Comparison of ENCODE assay signal across 10 cellular contexts in the genomic region with DNA sequence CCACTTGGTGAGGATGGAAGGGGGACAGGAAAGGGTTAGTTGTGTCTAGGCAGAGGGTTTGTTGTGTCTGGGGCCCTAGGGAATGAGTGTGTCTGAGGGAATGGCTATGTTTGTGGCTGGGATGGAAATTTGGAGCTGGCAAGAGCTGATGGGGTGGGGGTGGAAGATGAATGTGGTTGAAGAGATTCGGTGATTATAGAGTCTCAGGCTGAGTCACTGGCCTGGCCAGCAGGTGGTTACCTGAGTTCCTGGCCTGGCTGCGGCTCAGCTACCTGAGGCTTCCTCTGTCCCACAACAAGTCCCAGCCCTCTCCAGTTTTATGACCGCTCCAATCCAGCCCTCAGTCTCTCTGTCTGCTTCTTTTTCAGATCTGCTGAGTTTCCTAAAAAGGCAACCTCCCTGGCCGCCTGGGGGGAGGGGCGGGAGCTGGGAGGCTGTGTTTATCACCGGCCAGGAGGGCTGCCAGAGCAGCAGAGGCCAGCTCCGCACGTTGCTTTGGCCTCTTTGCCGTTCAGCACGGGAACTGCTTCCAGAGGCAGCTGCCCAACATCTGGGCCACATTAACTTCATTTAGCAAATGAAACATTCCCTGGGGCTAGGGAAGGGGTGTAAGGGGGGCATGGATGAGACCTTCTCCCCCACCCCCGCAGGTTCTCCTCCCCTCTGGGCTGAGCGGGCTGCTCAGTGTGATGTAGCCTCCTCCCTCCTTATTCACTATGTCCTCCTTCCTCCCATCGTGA. TPM values are rescaled to one million over a fixed set of nuclear protein-coding genes. Genes with fewer than 3 reads are reported as not detected.
DNase-seq lines count a peak whose midpoint lies in the region; ATAC-seq and TF ChIP-seq lines count a peak whose summit lies in the region.
"Had no signal": no experiment of that assay in that cellular context is flagged by ENCODE, and none has a peak within 500 bp of the region (broad histone marks: within the 10 kb centered on the region; RNA-seq: fewer than 3 reads in every experiment).

No MANE protein-coding gene starts in this region.

- no peaks in the 10 kb centered on the region for H3K9me3 ChIP-seq in thoracic aorta

- peak overlapping the region in 2 of 3 donors; percentile 25 to 45 for H3K27ac Mint-ChIP-seq in IgD-negative memory B cell
- H3K27ac Mint-ChIP-seq in chondrocyte (ENCODE audit: unreplicated experiment): peak overlapping the region; percentile 87
- H3K27ac Mint-ChIP-seq in activated naive CD8-positive, alpha-beta T cell treated with anti-CD3 and anti-CD28 coated beads for 36 hours: no peak overlapping the region
- H3K27ac Mint-ChIP-seq in immature natural killer cell: peak overlapping the region in 1 of 6 donors; percentile 30

- H3K9me3 Mint-ChIP-seq in IgD-negative memory B cell (peaks cover 0 to 4% (median 0%) of the 10 kb centered on the region in 3 donors), chondrocyte (ENCODE audit: low read depth) (no peaks in the 10 kb centered on the region), immature natural killer cell (no peaks in the 10 kb centered on the region)
- H3K9me3 Mint-ChIP-seq in activated naive CD8-positive, alpha-beta T cell treated with anti-CD3 and anti-CD28 coated beads for 36 hours: no peaks in the 10 kb centered on the region
- H3K9me3 Mint-ChIP-seq: activated B cell treated with CpG ODN at 0.5 μM for 24 hours had no signal

- H3K27ac ChIP-seq in thoracic aorta: peak overlapping the region; percentile 96 to 97

- ATAC-seq in left lobe of liver (peak; percentile 90), thoracic aorta (ENCODE audit: insufficient number of reproducible peaks, low FRiP score, low read depth) (peak; percentile 18), GM19023 (IDR thresholded peaks at IDR 0.05; ENCODE audit: unreplicated experiment) (no peak), HG03439 (IDR thresholded peaks at IDR 0.05; ENCODE audit: unreplicated experiment) (no peak)

- DNase-seq in chondrocyte (ENCODE audit: low spot score) (no peak), left lobe of liver (ENCODE audit: low spot score) (peak; percentile 87), thoracic aorta (ENCODE audit: low spot score) (peak; percentile 62), immature natural killer cell (no peak)
- no peak for DNase-seq in activated naive CD8-positive, alpha-beta T cell treated with anti-CD3 and anti-CD28 coated beads for 36 hours
- DNase-seq: activated B cell treated with CpG ODN at 0.5 μM for 24 hours had no signal

- TF ChIP-seq CTCF in chondrocyte (IDR thresholded peaks at IDR 0.05): no peak
- no peak for TF ChIP-seq CTCF in thoracic aorta (IDR thresholded peaks at IDR 0.05)

- H3K27me3 ChIP-seq in thoracic aorta (replicated peaks; ENCODE audit: insufficient read depth): no peaks in the 10 kb centered on the region

- H3K36me3 Mint-ChIP-seq in IgD-negative memory B cell (peaks cover 2% of the 10 kb centered on the region), chondrocyte (ENCODE audit: low read depth) (no peaks in the 10 kb centered on the region), immature natural killer cell (no peaks in the 10 kb centered on the region)
- H3K36me3 Mint-ChIP-seq in activated naive CD8-positive, alpha-beta T cell treated with anti-CD3 and anti-CD28 coated beads for 36 hours: no peaks in the 10 kb centered on the region

- H3K4me3 Mint-ChIP-seq in IgD-negative memory B cell (peak overlapping the region in 1 of 4 donors; percentile 70), chondrocyte (ENCODE audit: unreplicated experiment) (peak overlapping the region; percentile 31), immature natural killer cell (no peak overlapping the region)
- H3K4me3 Mint-ChIP-seq in activated naive CD8-positive, alpha-beta T cell treated with anti-CD3 and anti-CD28 coated beads for 36 hours: no peak overlapping the region
- H3K4me3 Mint-ChIP-seq: activated B cell treated with CpG ODN at 0.5 μM for 24 hours had no signal

- no peaks in the 10 kb centered on the region for H3K36me3 ChIP-seq in thoracic aorta

- H3K4me1 ChIP-seq in thoracic aorta (ENCODE audit: control insufficient read depth in 1 of 2, low read depth in 2 of 2): peaks cover 57 to 78% of the 10 kb centered on the region in 2 donors

- H3K27me3 Mint-ChIP-seq in IgD-negative memory B cell: no peaks in the 10 kb centered on the region
- H3K27me3 Mint-ChIP-seq in chondrocyte (ENCODE audit: low read depth): no peaks in the 10 kb centered on the region
- H3K27me3 Mint-ChIP-seq in activated naive CD8-positive, alpha-beta T cell treated with anti-CD3 and anti-CD28 coated beads for 36 hours: peaks cover 3% of the 10 kb centered on the region
- H3K27me3 Mint-ChIP-seq in immature natural killer cell (ENCODE audit: low read depth in 3 of 3): peaks cover 0 to 3% (median 2%) of the 10 kb centered on the region in 3 donors
- H3K27me3 Mint-ChIP-seq: activated B cell treated with CpG ODN at 0.5 μM for 24 hours had no signal

- peak overlapping the region; percentile 27 for H3K4me3 ChIP-seq in thoracic aorta

- H3K4me1 Mint-ChIP-seq in IgD-negative memory B cell: peaks cover 28 to 39% (median 38%) of the 10 kb centered on the region in 3 donors
- H3K4me1 Mint-ChIP-seq in chondrocyte (ENCODE audit: low read depth): peaks cover 60% of the 10 kb centered on the region
- peaks cover 5% of the 10 kb centered on the region for H3K4me1 Mint-ChIP-seq in activated naive CD8-positive, alpha-beta T cell treated with anti-CD3 and anti-CD28 coated beads for 36 hours
- no peaks in the 10 kb centered on the region for H3K4me1 Mint-ChIP-seq in immature natural killer cell

RNA-seq across cellular contexts. Expression of gene ITGB3, which starts 21.8 kb away (rescaled TPM):
- polyA plus RNA-seq in IgD-negative memory B cell (3.4 TPM), immature natural killer cell (10 to 100 TPM in 1 of 3 donors, 1 to 10 TPM in 1, not detected in 1; 1.1 to 11.0 TPM)
- total RNA-seq in chondrocyte (0.85 to 11.4 TPM (median 10.5 TPM) in 3 replicates), left lobe of liver (5.0 TPM), thoracic aorta (100 to 1,000 TPM in 1 of 2 donors, 10 to 100 TPM in 1; 68.1 to 197 TPM)
- total RNA-seq in activated naive CD8-positive, alpha-beta T cell treated with anti-CD3 and anti-CD28 coated beads for 36 hours: under 1 TPM in 1 of 2 experiments, not detected in 1; 0.06 TPM
- polyA plus RNA-seq: neural cell had no signal

RNA-seq across cellular contexts. Expression of gene EFCAB13, which starts 48.3 kb away (rescaled TPM):
- polyA plus RNA-seq in IgD-negative memory B cell: 10.2 TPM
- 1.5 to 3.2 TPM (median 2.5 TPM) in 3 replicates for total RNA-seq in chondrocyte
- total RNA-seq in left lobe of liver: 4.6 TPM
- 10 to 100 TPM in 1 of 2 donors, 1 to 10 TPM in 1; 8.1 to 16.7 TPM for total RNA-seq in thoracic aorta
- 1 to 10 TPM; 2.9 to 5.0 TPM for total RNA-seq in activated naive CD8-positive, alpha-beta T cell treated with anti-CD3 and anti-CD28 coated beads for 36 hours
- polyA plus RNA-seq in immature natural killer cell: 1 to 10 TPM in 2 of 3 donors, under 1 TPM in 1; 0.97 to 1.0 (median 1.0) TPM

Comparison
In these comparisons a context has a peak if more than half of its experiments do, and no peak if none do; other contexts are left out.
1. DNase-seq: peak in left lobe of liver (single experiment) and thoracic aorta (single experiment); none in chondrocyte (single experiment), activated naive CD8-positive, alpha-beta T cell treated with anti-CD3 and anti-CD28 coated beads for 36 hours (single experiment) and immature natural killer cell (0 of 3).
2. ATAC-seq: peak in left lobe of liver (single experiment) and thoracic aorta (single experiment); none in GM19023 (single experiment) and HG03439 (single experiment).